8 cellular contexts compared by ENCODE assay signal in genomic region chr2:141697035-141697434, GRCh38.
"Had no signal": no experiment of that assay in that cellular context is flagged by ENCODE, and none has a peak within 500 bp of the region (broad histone marks: within the 10 kb centered on the region; RNA-seq: fewer than 3 reads in every experiment).

No MANE protein-coding gene starts in this region.

- FAIRE-seq: G401.6, GM12878, GM12891, GM12892, GM18507, GM19239 had no signal

- ATAC-seq: GM12878 had no signal

- H3K4me3 ChIP-seq: GM12878 had no signal

- DNase-seq: GDM1, GF-D8 had no signal
